Comparison of ENCODE assay signal across 1 cellular context in genomic region chr14:21317433-21317832, GRCh38.
TF ChIP-seq lines count a peak whose summit lies in the region.

No MANE protein-coding gene starts in this region.

TF ChIP-seq in IMR-90, 13 proteins besides CTCF, POLR2A, EP300 and RAD21 (continued from another document):
- TF ChIP-seq BHLHE40 (IDR thresholded peaks at IDR 0.05; ENCODE audit: low read depth, low read length): no peak
